12 cellular contexts compared by ENCODE assay signal in genomic region chr17:6496636-6497441, GRCh38. TPM values are rescaled to one million over a fixed set of nuclear protein-coding genes. Genes with fewer than 3 reads are reported as not detected.
A peak's percentile ranks its signal among the peaks of the same experiment; 100 is the strongest.
DNase-seq lines count a peak whose midpoint lies in the region; ATAC-seq, FAIRE-seq and TF ChIP-seq lines count a peak whose summit lies in the region.
"Had no signal": no experiment of that assay in that cellular context is flagged by ENCODE, and none has a peak within 500 bp of the region (broad histone marks: within the 10 kb centered on the region; RNA-seq: fewer than 3 reads in every experiment).

No MANE protein-coding gene starts in this region.

- POLR2A ChIA-PET in H1 (lab: Charles Lee; ENCODE audit: partially characterized antibody), result interaction anchor here (1.0 to 1.4 kb wide), 2 partner anchors 10 to 42 kb away, joined by 3 to 5 read pairs; no protein-coding TSS in a partner anchor

- intact Hi-C loops in ovary (cut with DNase I), result no loop called here

- H3F3A ChIP-seq in GM23338 (replicated peaks; ENCODE audit: low read depth), result no peaks in the 10 kb centered on the region

- peaks cover 57% of the 10 kb centered on the region for H3K4me1 Mint-ChIP-seq in GM23338

- H3K4me1 ChIP-seq in GM23338 (ENCODE audit: insufficient read depth) (peaks cover 39% of the 10 kb centered on the region), H1 (replicated peaks in 1 of 4; ENCODE audit: control insufficient read depth in 3 of 4, insufficient read depth in 4 of 4, low read length in 3 of 4) (peaks cover 9 to 30% (median 15%) of the 10 kb centered on the region in 4 experiments), ovary (ENCODE audit: insufficient read depth) (peaks cover 28% of the 10 kb centered on the region)

- no peaks in the 10 kb centered on the region for H3K79me2 ChIP-seq in GM23338 (replicated peaks; ENCODE audit: insufficient read depth)
- H3K79me2 ChIP-seq in H1 (ENCODE audit: control insufficient read depth in 1 of 2, insufficient read depth in 2 of 2, low read length in 2 of 2), result no peaks in the 10 kb centered on the region

- peak overlapping the region; percentile 77 for H4K91ac ChIP-seq in H1 (replicated peaks; ENCODE audit: insufficient read length, low read length)

- H3K18ac ChIP-seq in H1 (ENCODE audit: extremely low read depth, low read length), result no peak overlapping the region

- no peak overlapping the region for H2AK5ac ChIP-seq in H1 (ENCODE audit: low read depth, low read length)

- H3K36me3 Mint-ChIP-seq in GM23338 (ENCODE audit: low read depth), result peaks cover 3% of the 10 kb centered on the region; the same call in 1 of the 3 replicates

- TF ChIP-seq POLR2A in H1 (IDR thresholded peaks at IDR 0.05; ENCODE audit: control extremely low read depth in 1 of 2, low read depth in 2 of 2, low read length in 2 of 2) (no peak), ovary (IDR thresholded peaks at IDR 0.05) (no peak), GM18505 (IDR thresholded peaks at IDR 0.05; ENCODE audit: borderline replicate concordance, extremely low read depth, insufficient read depth, insufficient read length) (no peak)

- H3K23ac ChIP-seq in H1 (ENCODE audit: insufficient read length), result no peak overlapping the region

- H3K36me3 ChIP-seq in GM23338 (ENCODE audit: insufficient read depth) (no peaks in the 10 kb centered on the region), H1 (ENCODE audit: control insufficient read depth in 2 of 4, insufficient read depth in 4 of 4, low read length in 3 of 4) (no peaks in the 10 kb centered on the region), ovary (no peaks in the 10 kb centered on the region)
- H3K36me3 ChIP-seq: thyroid gland had no signal

- H3K27ac ChIP-seq in GM23338 (ENCODE audit: low read depth) (peak overlapping the region; percentile 39; the same call in 1 of the 2 replicates), H1 (ENCODE audit: low read depth, low read length) (no peak overlapping the region), ovary (peak overlapping the region; percentile 20 to 36)
- H3K27ac ChIP-seq: thyroid gland had no signal

- WGBS in H1 (ENCODE audit: extremely low coverage in 1 of 2, insufficient coverage in 1 of 2, insufficient read length in 1 of 2, insufficient replicate concordance in 2 of 2, low coverage in 1 of 2, low lambda C conversion rate in 2 of 2, missing lambda C conversion rate in 1 of 2), 2 experiments, result 88% methylated on average over 15 of the region's 15 CpGs; no CpG with 5 or more reads in 1 of the 2 experiments
- 59 to 68% (median 61%) methylated on average over 15 of the region's 15 CpGs for WGBS in ovary, 3 donors

- H3K9me2 ChIP-seq in GM23338 (ENCODE audit: insufficient read depth), result peaks cover 5% of the 10 kb centered on the region; the same call in 1 of the 2 replicates

- CTCF ChIA-PET in H1 (lab: Charles Lee; ENCODE audit: partially characterized antibody), result interaction anchor here (0.9 to 1.3 kb wide), 6 partner anchors 9 to 77 kb away, joined by 3 to 6 read pairs (median 3); no protein-coding TSS in a partner anchor

- H4K20me1 ChIP-seq in GM23338 (replicated peaks; ENCODE audit: insufficient read depth) (no peaks in the 10 kb centered on the region), H1 (replicated peaks in 1 of 2; ENCODE audit: control insufficient read depth in 1 of 2, insufficient read depth in 2 of 2, low read length in 2 of 2) (no peaks in the 10 kb centered on the region)

- H3K56ac ChIP-seq in H1 (replicated peaks; ENCODE audit: insufficient read length, low read depth, low read length), result no peak overlapping the region

- DNase-seq in GM23338 (ENCODE audit: low spot score) (no peak), NCI-H446 (lab: John Stamatoyannopoulos, UW) (peak; percentile 23 to 61), H1 (ENCODE audit: low read depth in 1 of 2, low spot score in 2 of 2) (no peak), ovary (peak in 3 of 5 donors; percentile 9 to 37 (median 26)), COLO829 (ENCODE audit: low spot score) (no peak)
- no peak for DNase-seq in stimulated activated CD4-positive, alpha-beta T cell treated with anti-CD3 and anti-CD28 coated beads, Interleukin-1b, Interleukin-23, amount 100 ng/mL, for 48 hours
- DNase-seq: DMS79, thyroid gland had no signal

- peaks cover 18% of the 10 kb centered on the region for H3K27me3 Mint-ChIP-seq in GM23338 (ENCODE audit: insufficient read depth, low read depth, poor library complexity)

- no peak overlapping the region; the same call in 1 of the 2 replicates for H2AFZ ChIP-seq in GM23338
- no peak overlapping the region for H2AFZ ChIP-seq in H1 (ENCODE audit: low read length)

- FAIRE-seq in H1 (lab: Jason Lieb, UNC), result no peak
- FAIRE-seq: astrocyte, islet of Langerhans had no signal

- no peak for ATAC-seq in GM23338
- ATAC-seq in GM18505 (IDR thresholded peaks at IDR 0.05; ENCODE audit: unreplicated experiment), result no peak

- H2BK12ac ChIP-seq in H1 (ENCODE audit: low read depth, low read length), result peak overlapping the region; percentile 96; the same call in 1 of the 2 replicates

- H3K9ac ChIP-seq in H1 (replicated peaks in 1 of 4; ENCODE audit: extremely low read depth in 1 of 4, low read depth in 3 of 4, low read length in 3 of 4), result no peak overlapping the region

- H4K8ac ChIP-seq in H1 (ENCODE audit: extremely low read depth, insufficient read depth, low read length), result peak overlapping the region; percentile 45; the same call in 1 of the 2 replicates

- no peaks in the 10 kb centered on the region for H3K9me3 Mint-ChIP-seq in GM23338

- peak overlapping the region; percentile 14 for H2BK15ac ChIP-seq in H1 (ENCODE audit: low read length)

- H3K4me3 Mint-ChIP-seq in GM23338, result peak overlapping the region; percentile 59

- H3K23me2 ChIP-seq in H1 (ENCODE audit: low read depth, low read length), result peaks cover 4% of the 10 kb centered on the region; the same call in 1 of the 2 replicates

- H3K9me3 ChIP-seq in H1 (ENCODE audit: insufficient read depth in 2 of 2, low read depth in 1 of 2, low read length in 1 of 2) (no peaks in the 10 kb centered on the region), ovary (no peaks in the 10 kb centered on the region)
- H3K9me3 ChIP-seq: esophagus muscularis mucosa, thyroid gland had no signal

- TF ChIP-seq CTCF in GM23338 (conservative IDR thresholded peaks at IDR 0.05; ENCODE audit: low read depth in 2 of 2) (no peak), H1 (IDR thresholded peaks at IDR 0.05; ENCODE audit: control extremely low read depth in 1 of 3, insufficient read depth in 1 of 3, low read depth in 1 of 3, low read length in 3 of 3) (no peak), ovary (IDR thresholded peaks at IDR 0.05) (no peak)

- peak overlapping the region; percentile 76 for H2BK20ac ChIP-seq in H1 (ENCODE audit: low read length)

- TF ChIP-seq RAD21 in H1 (IDR thresholded peaks at IDR 0.05 in 1 of 2, conservative IDR thresholded peaks at IDR 0.05 in 1 of 2; ENCODE audit: low read depth in 2 of 2, low read length in 2 of 2), result no peak

- H2BK120ac ChIP-seq in H1 (replicated peaks; ENCODE audit: low read depth, low read length), result no peak overlapping the region

- no peaks in the 10 kb centered on the region for H3K27me3 ChIP-seq in GM23338 (ENCODE audit: insufficient read depth)
- H3K27me3 ChIP-seq in H1 (replicated peaks in 1 of 4; ENCODE audit: control insufficient read depth in 3 of 4, extremely low read depth in 1 of 4, insufficient read depth in 3 of 4, low read length in 3 of 4), result no peaks in the 10 kb centered on the region
- H3K27me3 ChIP-seq in ovary, result no peaks in the 10 kb centered on the region
- H3K27me3 ChIP-seq: esophagus muscularis mucosa, thyroid gland had no signal

- peak overlapping the region; percentile 69; the same call in 1 of the 2 replicates for H3K27ac Mint-ChIP-seq in GM23338

- TF ChIP-seq EP300 in H1 (IDR thresholded peaks at IDR 0.05; ENCODE audit: borderline replicate concordance in 1 of 2, low read depth in 2 of 2, low read length in 2 of 2), result no peak
- no peak for TF ChIP-seq EP300 in ovary (IDR thresholded peaks at IDR 0.05)

- H4K5ac ChIP-seq in H1 (ENCODE audit: insufficient read length, low read depth, low read length), result no peak overlapping the region

- no peak overlapping the region for H2BK5ac ChIP-seq in H1 (ENCODE audit: low read depth, low read length)

- peak overlapping the region; percentile 54 for H3K4me3 ChIP-seq in GM23338
- H3K4me3 ChIP-seq in H1 (ENCODE audit: extremely low read depth in 1 of 4, insufficient read depth in 2 of 4, low read depth in 3 of 4, low read length in 4 of 4), result peak overlapping the region in 1 of 4 experiments; percentile 51; a peak in 1 of 8 replicates
- H3K4me3 ChIP-seq in ovary, result no peak overlapping the region
- H3K4me3 ChIP-seq: esophagus muscularis mucosa, thyroid gland had no signal

- H3K79me1 ChIP-seq in H1 (ENCODE audit: low read depth, low read length), result no peaks in the 10 kb centered on the region

- no peak overlapping the region for H3K14ac ChIP-seq in H1 (ENCODE audit: insufficient read length)

- H3K4ac ChIP-seq in H1 (replicated peaks; ENCODE audit: insufficient read length, low read depth, low read length), result peak overlapping the region; percentile 6

- H3K4me2 ChIP-seq in GM23338, result peak overlapping the region; percentile 80
- peak overlapping the region; percentile 64 to 80; a peak in 3 of 4 replicates for H3K4me2 ChIP-seq in H1 (ENCODE audit: insufficient read depth in 1 of 2, low read depth in 2 of 2, low read length in 2 of 2)

RNA-seq across cellular contexts. Expression of gene PIMREG, which starts 52.6 kb away (rescaled TPM):
- 137 and 144 TPM in 2 replicates for total RNA-seq in GM23338 (2014; rRNA removed; shearing (Covaris generic))
- polyA plus RNA-seq in GM23338 (2016; fragmentation: Nextera tagmentation; extraction: Ambion mirVana) (81.7 and 87.8 TPM in 2 replicates), H1 (2011; rRNA removed) (126 and 148 TPM in 2 replicates), ovary (under 1 TPM; 0.58 to 0.78 TPM)
- total RNA-seq in H1 (2021; fragmentation: NEBNext Ultra II Directional; extraction: Animal tissue kit (Norgen Biotek cat#: 25700)), result 133 and 143 TPM in 2 replicates
- polyA plus RNA-seq in H1 (2011; cell fraction: cytosol; rRNA removed), result 154 TPM
- polyA plus RNA-seq in H1 (2011; cell fraction: nucleus; rRNA removed), result 223 TPM
- polyA plus RNA-seq in H1 (2012, experiment 1 of 2), result 83.9 to 119 TPM (median 107 TPM) in 4 replicates
- 116 TPM for polyA plus RNA-seq in H1 (2012, experiment 2 of 2)
- 64.4 TPM for polyA plus RNA-seq in H1 (2013, experiment 1 of 2)
- 62.7 TPM for polyA plus RNA-seq in H1 (2013, experiment 2 of 2)
- polyA minus RNA-seq in H1 (2011; rRNA and poly(A)+ RNA removed), result 55.3 and 66.3 TPM in 2 replicates
- polyA minus RNA-seq in H1 (2011; cell fraction: cytosol; rRNA and poly(A)+ RNA removed), result 56.3 TPM
- 68.8 TPM for polyA minus RNA-seq in H1 (2011; cell fraction: nucleus; rRNA and poly(A)+ RNA removed)
- 1 to 10 TPM in 1 of 7 donors, under 1 TPM in 5, not detected in 1; 0.20 to 4.7 (median 0.73) TPM for total RNA-seq in ovary
- total RNA-seq: thyroid gland had no signal

RNA-seq across cellular contexts. Expression of gene PITPNM3, which starts 59.5 kb away (rescaled TPM):
- total RNA-seq in GM23338 (2014; rRNA removed; shearing (Covaris generic)), result 1.5 and 2.2 TPM in 2 replicates
- polyA plus RNA-seq in GM23338 (2016; fragmentation: Nextera tagmentation; extraction: Ambion mirVana), result 0.68 and 1.0 TPM in 2 replicates
- 1.7 and 2.1 TPM in 2 replicates for total RNA-seq in H1 (2021; fragmentation: NEBNext Ultra II Directional; extraction: Animal tissue kit (Norgen Biotek cat#: 25700))
- 3.1 and 4.8 TPM in 2 replicates for polyA plus RNA-seq in H1 (2011; rRNA removed)
- 3.3 TPM for polyA plus RNA-seq in H1 (2011; cell fraction: cytosol; rRNA removed)
- 7.3 TPM for polyA plus RNA-seq in H1 (2011; cell fraction: nucleus; rRNA removed)
- 1.8 to 2.8 TPM (median 2.2 TPM) in 4 replicates for polyA plus RNA-seq in H1 (2012, experiment 1 of 2)
- polyA plus RNA-seq in H1 (2012, experiment 2 of 2), result 1.2 TPM
- polyA plus RNA-seq in H1 (2013, experiment 1 of 2), result 1.1 TPM
- 0.98 TPM for polyA plus RNA-seq in H1 (2013, experiment 2 of 2)
- polyA minus RNA-seq in H1 (2011; rRNA and poly(A)+ RNA removed), result 3.1 and 3.5 TPM in 2 replicates
- polyA minus RNA-seq in H1 (2011; cell fraction: cytosol; rRNA and poly(A)+ RNA removed), result 3.4 TPM
- 3.5 TPM for polyA minus RNA-seq in H1 (2011; cell fraction: nucleus; rRNA and poly(A)+ RNA removed)
- total RNA-seq in ovary, result 10 to 100 TPM; 10.0 to 68.7 (median 30.3) TPM
- polyA plus RNA-seq in ovary, result 10 to 100 TPM; 10.3 to 12.8 TPM

Comparison
In these comparisons a context has a peak if more than half of its experiments do, and no peak if none do; other contexts are left out.
1. DNase-seq: peak in NCI-H446 (2 of 2) and ovary (3 of 5); none in GM23338 (single experiment), H1 (0 of 2), stimulated activated CD4-positive, alpha-beta T cell treated with anti-CD3 and anti-CD28 coated beads, Interleukin-1b, Interleukin-23, amount 100 ng/mL, for 48 hours (single experiment) and COLO829 (single experiment).
2. RNA of gene PIMREG, which starts 52.6 kb away (total RNA-seq): 137 to 144 TPM in GM23338 and 133 to 143 TPM in H1; 0.20 to 4.7 TPM in ovary; every median in the first group is over 10 times any median in the second.